In the genomic region with DNA sequence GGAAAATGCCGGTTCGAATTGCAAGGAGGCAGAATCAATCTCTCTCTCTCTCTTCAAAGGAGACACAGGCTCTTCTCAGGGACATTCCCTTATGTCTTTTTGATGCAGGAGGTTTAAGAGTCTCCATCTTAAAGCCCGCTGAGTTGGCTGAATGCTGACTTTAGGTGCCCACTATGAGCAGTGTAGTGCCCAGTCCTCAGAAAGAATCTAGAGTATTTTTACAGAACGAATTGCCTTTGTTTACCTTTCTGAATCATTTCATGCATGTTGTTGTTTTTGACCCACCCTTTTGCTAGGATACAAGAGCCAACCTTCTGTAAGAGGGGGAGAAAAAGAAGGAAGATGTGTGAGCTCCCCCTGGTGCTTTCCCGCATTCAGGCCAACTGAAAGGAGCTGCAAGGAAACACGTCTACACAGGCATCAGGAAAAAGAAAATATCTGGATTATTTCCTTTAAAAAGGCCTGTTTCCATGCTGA, we compare ENCODE assay signal across 8 cellular contexts.
DNase-seq lines count a peak whose midpoint lies in the region; ATAC-seq, FAIRE-seq and TF ChIP-seq lines count a peak whose summit lies in the region.

No MANE protein-coding gene starts in this region.

- no peaks in the 10 kb centered on the region for H3K9me3 ChIP-seq in keratinocyte (ENCODE audit: control insufficient read depth, low read depth, low read length)
- no peaks in the 10 kb centered on the region for H3K9me3 ChIP-seq in tibial nerve

- no peak for ATAC-seq in GM18868 (IDR thresholded peaks at IDR 0.05; ENCODE audit: unreplicated experiment)

- H3K79me2 ChIP-seq in keratinocyte (ENCODE audit: control insufficient read depth, insufficient read depth, low read length) = no peaks in the 10 kb centered on the region

- no peak overlapping the region for H3K4me3 Mint-ChIP-seq in activated naive CD4-positive, alpha-beta T cell treated with anti-CD3 and anti-CD28 coated beads, Interleukin-2, amount 10 ng/mL, durations not matched to agents 7 days and 5 days

- TF ChIP-seq EP300 in tibial nerve (IDR thresholded peaks at IDR 0.05) = no peak

- H3K4me1 ChIP-seq in keratinocyte (ENCODE audit: control insufficient read depth, extremely low read depth, insufficient read depth, low read length) = peaks cover 4% of the 10 kb centered on the region
- H3K4me1 ChIP-seq in tibial nerve = peaks cover 0 to 18% (median 3%) of the 10 kb centered on the region in 4 donors

- H3K27ac ChIP-seq in keratinocyte (ENCODE audit: control insufficient read depth, insufficient read depth, low read length) = no peak overlapping the region
- peak overlapping the region in 1 of 4 donors; percentile 69 for H3K27ac ChIP-seq in tibial nerve

- no peak overlapping the region for H3K9ac ChIP-seq in keratinocyte (ENCODE audit: control insufficient read depth, extremely low read depth, insufficient read depth, low read length)

- 44 to 47% methylated on average over 6 of the region's 6 CpGs for WGBS in tibial nerve, 2 donors

- H3K4me1 Mint-ChIP-seq in activated naive CD4-positive, alpha-beta T cell treated with anti-CD3 and anti-CD28 coated beads, Interleukin-2, amount 10 ng/mL, durations not matched to agents 7 days and 5 days = peaks cover 12% of the 10 kb centered on the region

- CTCF ChIA-PET in activated naive CD4-positive, alpha-beta T cell treated with anti-CD3 and anti-CD28 coated beads, Interleukin-2, amount 10 ng/mL, durations not matched to agents 7 days and 5 days (lab: Charles Lee) = no interaction called here

- H3K27me3 ChIP-seq in keratinocyte (ENCODE audit: control insufficient read depth, extremely low read depth, insufficient read depth, low read length) = no peaks in the 10 kb centered on the region
- peaks cover 0 to 32% of the 10 kb centered on the region in 2 donors for H3K27me3 ChIP-seq in tibial nerve

- dilution Hi-C loops in keratinocyte (cut with MboI; ENCODE audit: extremely low pct_ligation_motif_present, low sequenced_read_pairs) = no loop called here

- H4K20me1 ChIP-seq in keratinocyte (ENCODE audit: control insufficient read depth, extremely low read depth, insufficient read depth, low read length) = no peaks in the 10 kb centered on the region

- no peaks in the 10 kb centered on the region for H3K9me1 ChIP-seq in keratinocyte (ENCODE audit: control insufficient read depth, extremely low read depth, insufficient read depth, low read length)

- no peaks in the 10 kb centered on the region for H3K36me3 Mint-ChIP-seq in activated naive CD4-positive, alpha-beta T cell treated with anti-CD3 and anti-CD28 coated beads, Interleukin-2, amount 10 ng/mL, durations not matched to agents 7 days and 5 days

- no peak overlapping the region for H2AFZ ChIP-seq in keratinocyte (ENCODE audit: control insufficient read depth, low read length)

- H3K9me3 Mint-ChIP-seq in activated naive CD4-positive, alpha-beta T cell treated with anti-CD3 and anti-CD28 coated beads, Interleukin-2, amount 10 ng/mL, durations not matched to agents 7 days and 5 days = no peaks in the 10 kb centered on the region

- H3K4me2 ChIP-seq in keratinocyte (ENCODE audit: control insufficient read depth, extremely low read depth, insufficient read depth, low read depth, low read length) = no peak overlapping the region

- H3K4me3 ChIP-seq in cardiac fibroblast (replicated peaks in 1 of 2; ENCODE audit: low read depth in 2 of 2, low read length in 2 of 2) (no peak overlapping the region), keratinocyte (ENCODE audit: control insufficient read depth in 2 of 3, extremely low read depth in 1 of 3, insufficient read depth in 2 of 3, low read depth in 1 of 3, low read length in 3 of 3) (no peak overlapping the region), tibial nerve (no peak overlapping the region)

- FAIRE-seq in keratinocyte (lab: Jason Lieb, UNC) = peak; percentile 79

- TF ChIP-seq CTCF in cardiac fibroblast (IDR thresholded peaks at IDR 0.05; ENCODE audit: low read depth, low read length) (peak; percentile 90), keratinocyte (optimal IDR thresholded peaks at IDR 0.05 in 1 of 3, IDR thresholded peaks at IDR 0.05 in 1 of 3, conservative IDR thresholded peaks at IDR 0.05 in 1 of 3; ENCODE audit: extremely low read depth in 1 of 3, insufficient read depth in 2 of 3, low read length in 3 of 3) (peak; percentile 75 to 77 (median 77)), tibial nerve (IDR thresholded peaks at IDR 0.05) (peak; percentile 30 to 62 (median 44))

- DNase-seq in GM03348 (ENCODE audit: low spot score) (peak; percentile 79), NCI-H2107 (lab: John Stamatoyannopoulos, UW) (peak; percentile 59), cardiac fibroblast (ENCODE audit: low read depth in 2 of 2) (peak; percentile 88 to 93), keratinocyte (ENCODE audit: low read depth, low spot score) (no peak), tibial nerve (ENCODE audit: low spot score in 2 of 2) (peak in 1 of 2 donors; percentile 41)
- DNase-seq in activated naive CD4-positive, alpha-beta T cell treated with anti-CD3 and anti-CD28 coated beads, Interleukin-2, amount 10 ng/mL, durations not matched to agents 7 days and 5 days = no peak
- DNase-seq in activated naive CD4-positive, alpha-beta T cell treated with Interleukin-2 at 50 U/mL for 16 hours = no peak

- peaks cover 41% of the 10 kb centered on the region for H3K27me3 Mint-ChIP-seq in activated naive CD4-positive, alpha-beta T cell treated with anti-CD3 and anti-CD28 coated beads, Interleukin-2, amount 10 ng/mL, durations not matched to agents 7 days and 5 days

- no peak for TF ChIP-seq POLR2A in tibial nerve (IDR thresholded peaks at IDR 0.05)

- no peak overlapping the region for H3K27ac Mint-ChIP-seq in activated naive CD4-positive, alpha-beta T cell treated with anti-CD3 and anti-CD28 coated beads, Interleukin-2, amount 10 ng/mL, durations not matched to agents 7 days and 5 days

- H3K36me3 ChIP-seq in keratinocyte (ENCODE audit: control insufficient read depth in 2 of 2, extremely low read depth in 1 of 2, insufficient read depth in 2 of 2, low read length in 2 of 2) (no peaks in the 10 kb centered on the region), tibial nerve (no peaks in the 10 kb centered on the region)

Comparison
In these comparisons a context has a peak if more than half of its experiments do, and no peak if none do; other contexts are left out.
1. DNase-seq: peak in GM03348 (single experiment), NCI-H2107 (single experiment) and cardiac fibroblast (2 of 2); none in keratinocyte (single experiment), activated naive CD4-positive, alpha-beta T cell treated with anti-CD3 and anti-CD28 coated beads, Interleukin-2, amount 10 ng/mL, durations not matched to agents 7 days and 5 days (single experiment) and activated naive CD4-positive, alpha-beta T cell treated with Interleukin-2 at 50 U/mL for 16 hours (single experiment).
2. Peak in every context shown above with its lines, with median percentiles within 50 percentile points of each other: CTCF ChIP-seq.